21 cellular contexts compared by ENCODE assay signal in the genomic region with DNA sequence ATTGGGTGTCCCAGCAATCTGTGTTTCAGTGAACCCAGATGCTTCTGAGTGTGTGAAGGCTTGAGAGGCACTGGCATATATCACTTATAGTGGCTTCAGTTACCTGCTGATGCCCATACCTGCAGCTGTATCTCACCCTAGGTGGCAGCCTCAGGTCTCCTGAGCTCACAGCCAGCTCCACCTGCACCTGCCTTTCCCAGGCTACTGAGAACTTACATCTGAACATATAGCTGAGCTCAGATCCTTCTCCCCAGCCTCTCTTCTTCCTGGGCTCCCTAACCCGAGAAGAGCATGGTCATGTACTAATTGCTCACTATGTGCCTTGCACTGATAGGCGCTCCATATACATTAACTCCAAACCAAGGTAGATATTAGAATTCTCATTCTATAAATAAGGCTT.
"Had no signal": no experiment of that assay in that cellular context is flagged by ENCODE, and none has a peak within 500 bp of the region (broad histone marks: within the 10 kb centered on the region; RNA-seq: fewer than 3 reads in every experiment).

No MANE protein-coding gene starts in this region.

- H3K4me1 ChIP-seq: body of pancreas, breast epithelium had no signal

- H3K4me1 Mint-ChIP-seq: activated CD4-positive, alpha-beta memory T cell treated with anti-CD3 and anti-CD28 coated beads, Interleukin-2, amount 10 ng/mL, durations not matched to agents 7 days and 5 days; activated CD8-positive, alpha-beta memory T cell treated with anti-CD3 and anti-CD28 coated beads, Interleukin-2, amount 10 ng/mL, durations not matched to agents 7 days and 5 days; activated naive CD4-positive, alpha-beta T cell treated with anti-CD3 and anti-CD28 coated beads, Interleukin-2, amount 50 U/mL, for 24 hours had no signal

- H3K27ac Mint-ChIP-seq: activated CD4-positive, alpha-beta memory T cell treated with anti-CD3 and anti-CD28 coated beads, Interleukin-2, amount 10 ng/mL, durations not matched to agents 7 days and 5 days; activated CD8-positive, alpha-beta memory T cell treated with anti-CD3 and anti-CD28 coated beads, Interleukin-2, amount 10 ng/mL, durations not matched to agents 7 days and 5 days; activated naive CD4-positive, alpha-beta T cell treated with anti-CD3 and anti-CD28 coated beads, Interleukin-2, amount 50 U/mL, for 24 hours; activated naive CD8-positive, alpha-beta T cell treated with anti-CD3 and anti-CD28 coated beads, Interleukin-2, amount 10 ng/mL, durations not matched to agents 7 days and 5 days; T-helper 1 cell treated with Interleukin-12 subunit alpha and Interleukin-12 subunit beta and Interleukin-4 antibody, amounts not matched to agents 30 μg/mL and 1 μg/mL, for 36 hours; T-helper 2 cell treated with Interferon-gamma antibody and Interleukin-4, amounts not matched to agents 5 μg/mL and 100 μg/mL, for 36 hours had no signal

- H3K9me3 ChIP-seq: adrenal gland, body of pancreas, breast epithelium had no signal

- H3K27ac ChIP-seq: adrenal gland, body of pancreas, breast epithelium, VCaP had no signal

- H3K27me3 Mint-ChIP-seq: activated CD4-positive, alpha-beta memory T cell treated with anti-CD3 and anti-CD28 coated beads, Interleukin-2, amount 10 ng/mL, durations not matched to agents 7 days and 5 days; activated CD8-positive, alpha-beta memory T cell treated with anti-CD3 and anti-CD28 coated beads, Interleukin-2, amount 10 ng/mL, durations not matched to agents 7 days and 5 days; activated naive CD4-positive, alpha-beta T cell treated with anti-CD3 and anti-CD28 coated beads, Interleukin-2, amount 50 U/mL, for 24 hours had no signal

- H3K4me3 Mint-ChIP-seq: activated CD4-positive, alpha-beta memory T cell treated with anti-CD3 and anti-CD28 coated beads, Interleukin-2, amount 10 ng/mL, durations not matched to agents 7 days and 5 days; activated CD8-positive, alpha-beta memory T cell treated with anti-CD3 and anti-CD28 coated beads, Interleukin-2, amount 10 ng/mL, durations not matched to agents 7 days and 5 days; activated naive CD4-positive, alpha-beta T cell treated with anti-CD3 and anti-CD28 coated beads, Interleukin-2, amount 50 U/mL, for 24 hours; activated naive CD8-positive, alpha-beta T cell treated with anti-CD3 and anti-CD28 coated beads, Interleukin-2, amount 10 ng/mL, durations not matched to agents 7 days and 5 days; T-helper 1 cell treated with Interleukin-12 subunit alpha and Interleukin-12 subunit beta and Interleukin-4 antibody, amounts not matched to agents 30 μg/mL and 1 μg/mL, for 36 hours; T-helper 2 cell treated with Interferon-gamma antibody and Interleukin-4, amounts not matched to agents 5 μg/mL and 100 μg/mL, for 36 hours had no signal

- H3K9me3 Mint-ChIP-seq: activated CD4-positive, alpha-beta memory T cell treated with anti-CD3 and anti-CD28 coated beads, Interleukin-2, amount 10 ng/mL, durations not matched to agents 7 days and 5 days; activated naive CD4-positive, alpha-beta T cell treated with anti-CD3 and anti-CD28 coated beads, Interleukin-2, amount 50 U/mL, for 24 hours; activated naive CD8-positive, alpha-beta T cell treated with anti-CD3 and anti-CD28 coated beads, Interleukin-2, amount 10 ng/mL, durations not matched to agents 7 days and 5 days; T-helper 1 cell treated with Interleukin-12 subunit alpha and Interleukin-12 subunit beta and Interleukin-4 antibody, amounts not matched to agents 30 μg/mL and 1 μg/mL, for 36 hours; T-helper 2 cell treated with Interferon-gamma antibody and Interleukin-4, amounts not matched to agents 5 μg/mL and 100 μg/mL, for 36 hours had no signal

- DNase-seq: activated CD4-positive, alpha-beta memory T cell treated with anti-CD3 and anti-CD28 coated beads, Interleukin-2, amount 10 ng/mL, durations not matched to agents 7 days and 5 days; activated CD4-positive, alpha-beta T cell treated with anti-CD3 and anti-CD28 coated beads for 1 hour; activated CD4-positive, CD25-positive, alpha-beta regulatory T cell; activated CD8-positive, alpha-beta memory T cell treated with anti-CD3 and anti-CD28 coated beads for 24 hours; activated CD8-positive, alpha-beta memory T cell treated with anti-CD3 and anti-CD28 coated beads, Interleukin-2, amount 10 ng/mL, durations not matched to agents 7 days and 5 days; activated CD8-positive, alpha-beta memory T cell treated with anti-CD3 and anti-CD28 coated beads, Interleukin-2, amount 50 U/mL, for 48 hours; activated gamma-delta T cell; activated naive CD8-positive, alpha-beta T cell treated with anti-CD3 and anti-CD28 coated beads, Interleukin-2, amount 10 ng/mL, durations not matched to agents 7 days and 5 days; central memory CD4-positive, alpha-beta T cell; NCI-H1436; NCI-H187; NCI-H2029 treated with DMSO at 0.1 percent for 48 hours; NCI-H446 treated with DMSO at 0.1 percent for 48 hours had no signal

- H3K36me3 Mint-ChIP-seq: activated CD8-positive, alpha-beta memory T cell treated with anti-CD3 and anti-CD28 coated beads, Interleukin-2, amount 10 ng/mL, durations not matched to agents 7 days and 5 days; activated naive CD4-positive, alpha-beta T cell treated with anti-CD3 and anti-CD28 coated beads, Interleukin-2, amount 50 U/mL, for 24 hours; activated naive CD8-positive, alpha-beta T cell treated with anti-CD3 and anti-CD28 coated beads, Interleukin-2, amount 10 ng/mL, durations not matched to agents 7 days and 5 days had no signal

- H3K36me3 ChIP-seq: adrenal gland, breast epithelium had no signal

- H3K4me3 ChIP-seq: adrenal gland, body of pancreas, breast epithelium, K562 had no signal

- ATAC-seq: activated CD8-positive, alpha-beta memory T cell treated with anti-CD3 and anti-CD28 coated beads, Interleukin-2, amount 10 ng/mL, durations not matched to agents 7 days and 5 days had no signal

- H3K27me3 ChIP-seq: adrenal gland, body of pancreas, breast epithelium had no signal
